Comparison of ENCODE assay signal across 12 cellular contexts in the genomic region with DNA sequence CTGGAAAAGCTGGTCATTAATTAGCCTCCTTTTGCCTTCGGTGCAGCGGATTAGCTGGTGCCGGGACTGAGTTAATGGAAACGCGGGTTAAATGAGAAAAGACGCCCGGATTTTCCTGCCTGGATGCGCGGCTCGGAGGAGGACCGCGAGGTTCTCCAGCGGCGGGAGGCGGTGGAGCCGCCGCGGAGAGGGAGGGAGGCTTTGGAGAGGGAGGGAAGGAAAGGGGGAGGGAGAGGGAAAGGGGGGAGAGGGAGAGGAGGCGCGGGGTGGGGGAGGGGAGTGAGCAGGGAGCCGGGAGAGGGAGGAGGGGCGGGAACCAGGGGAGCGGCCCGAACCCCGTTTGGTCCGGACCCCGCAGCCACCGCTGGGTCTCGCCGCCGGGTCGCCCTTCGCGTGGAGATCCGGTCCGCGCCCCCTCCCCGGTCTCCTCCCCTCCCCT.
A peak's percentile ranks its signal among the peaks of the same experiment; 100 is the strongest.
DNase-seq lines count a peak whose midpoint lies in the region; ATAC-seq, FAIRE-seq and TF ChIP-seq lines count a peak whose summit lies in the region.
"Had no signal": no experiment of that assay in that cellular context is flagged by ENCODE, and none has a peak within 500 bp of the region (broad histone marks: within the 10 kb centered on the region; RNA-seq: fewer than 3 reads in every experiment).

No MANE protein-coding gene starts in this region.

- TF ChIP-seq CTCF in HepG2 (CRISPR knock-in tag; IDR thresholded peaks at IDR 0.05) = no peak
- TF ChIP-seq CTCF in right lobe of liver (IDR thresholded peaks at IDR 0.05) = no peak
- TF ChIP-seq CTCF in type B pancreatic cell (conservative IDR thresholded peaks at IDR 0.05) = no peak

- H2AFZ ChIP-seq in HepG2 (ENCODE audit: low read length) = no peak overlapping the region

- no peak overlapping the region for H3K4me2 ChIP-seq in HepG2 (ENCODE audit: low read depth, low read length)

- no peaks in the 10 kb centered on the region for H3K36me3 Mint-ChIP-seq in central memory CD8-positive, alpha-beta T cell (ENCODE audit: insufficient read depth)
- H3K36me3 Mint-ChIP-seq in type B pancreatic cell = no peaks in the 10 kb centered on the region

- POLR2A ChIA-PET in HepG2 (lab: Yijun Ruan, JAX) = no interaction called here

- ATAC-seq in HepG2 (no peak), right lobe of liver (no peak), HG03039 (IDR thresholded peaks at IDR 0.05; ENCODE audit: unreplicated experiment) (no peak)
- ATAC-seq in central memory CD8-positive, alpha-beta T cell (replicated peaks; ENCODE audit: extremely low read depth, poor library complexity, severe bottlenecking) = no peak
- ATAC-seq: lower lobe of right lung had no signal

- no peak overlapping the region for H3K9ac ChIP-seq in HepG2 (ENCODE audit: insufficient read depth, low read depth, low read length)

- no peaks in the 10 kb centered on the region for H3K9me3 Mint-ChIP-seq in central memory CD8-positive, alpha-beta T cell
- H3K9me3 Mint-ChIP-seq in type B pancreatic cell = no peaks in the 10 kb centered on the region

- peak overlapping the region; percentile 40 for H3K4me3 Mint-ChIP-seq in central memory CD8-positive, alpha-beta T cell
- H3K4me3 Mint-ChIP-seq in type B pancreatic cell = peak overlapping the region; percentile 82

- FAIRE-seq in HepG2 (lab: Jason Lieb, UNC) = no peak

- H3K27ac ChIP-seq in HepG2 (ENCODE audit: extremely low read length, insufficient read depth, low read length) (no peak overlapping the region), right lobe of liver (no peak overlapping the region)
- H3K27ac ChIP-seq: adrenal gland, lower lobe of right lung had no signal

- H3K4me1 ChIP-seq in HepG2 (ENCODE audit: insufficient read depth, low read length) = peaks cover 10% of the 10 kb centered on the region
- H3K4me1 ChIP-seq in right lobe of liver = no peaks in the 10 kb centered on the region
- H3K4me1 ChIP-seq: lower lobe of right lung had no signal

- H3K36me3 ChIP-seq in HepG2 (replicated peaks in 1 of 2; ENCODE audit: control insufficient read depth in 1 of 2, insufficient read depth in 2 of 2, low read length in 2 of 2) = no peaks in the 10 kb centered on the region; a peak in 1 of 5 replicates
- H3K36me3 ChIP-seq in right lobe of liver = no peaks in the 10 kb centered on the region
- H3K36me3 ChIP-seq: adrenal gland, lower lobe of right lung had no signal

- DNase-seq in HepG2 (ENCODE audit: low spot score) = no peak
- DNase-seq in right lobe of liver = no peak
- no peak for DNase-seq in central memory CD8-positive, alpha-beta T cell (ENCODE audit: low spot score in 2 of 2)
- DNase-seq in mesenteric fat pad (ENCODE audit: low spot score) = peak; percentile 76
- no peak for DNase-seq in type B pancreatic cell (ENCODE audit: extremely low spot score, unreplicated experiment)
- DNase-seq in stimulated activated CD4-positive, alpha-beta T cell treated with anti-CD3 and anti-CD28 coated beads, Interleukin-4, amount 100 ng/mL, for 24 hours = no peak
- DNase-seq in ureter (ENCODE audit: low spot score) = no peak
- DNase-seq: effector CD8-positive, alpha-beta T cell; lower lobe of right lung had no signal

- peaks cover 5% of the 10 kb centered on the region; the same call in 1 of the 2 replicates for H4K20me1 ChIP-seq in HepG2 (ENCODE audit: insufficient read depth, low read length)

- TF ChIP-seq EP300 in HepG2 (IDR thresholded peaks at IDR 0.05; ENCODE audit: low read depth in 2 of 2, low read length in 2 of 2) (no peak), HepG2 (CRISPR knock-in tag; IDR thresholded peaks at IDR 0.05; ENCODE audit: borderline replicate concordance) (no peak)

- peaks cover 2 to 38% of the 10 kb centered on the region in 2 experiments; a peak in 3 of 5 replicates for H3K27me3 ChIP-seq in HepG2 (ENCODE audit: control insufficient read depth in 1 of 2, insufficient read depth in 2 of 2, low read length in 2 of 2)
- H3K27me3 ChIP-seq in right lobe of liver = peaks cover 9 to 35% of the 10 kb centered on the region in 2 donors

- TF ChIP-seq RAD21 in HepG2 (CRISPR knock-in tag; IDR thresholded peaks at IDR 0.05) = no peak

- no peak overlapping the region for H3K4me3 ChIP-seq in HepG2 (replicated peaks in 1 of 3; ENCODE audit: insufficient read depth in 1 of 3, low read depth in 2 of 3, low read length in 3 of 3)
- H3K4me3 ChIP-seq in right lobe of liver = no peak overlapping the region
- H3K4me3 ChIP-seq: adrenal gland, lower lobe of right lung had no signal

- H3K27ac Mint-ChIP-seq in central memory CD8-positive, alpha-beta T cell (ENCODE audit: low read depth) = no peak overlapping the region
- H3K27ac Mint-ChIP-seq in type B pancreatic cell = no peak overlapping the region
- H3K27ac Mint-ChIP-seq: CD14-positive monocyte had no signal

- H3K27me3 Mint-ChIP-seq in central memory CD8-positive, alpha-beta T cell = peaks cover 79% of the 10 kb centered on the region
- H3K27me3 Mint-ChIP-seq in type B pancreatic cell = peaks cover 82% of the 10 kb centered on the region

- in situ Hi-C loops in HepG2 (cut with HindIII; ENCODE audit: extremely low pct_ligation_motif_present, low pct_unique_long_range_greater_than_20kb) = no loop called here

- WGBS in HepG2 (ENCODE audit: low lambda C conversion rate) = 58% methylated on average over 38 of the region's 38 CpGs
- 1% methylated on average over 23 of the region's 38 CpGs for WGBS in right lobe of liver (ENCODE audit: insufficient coverage, low coverage, low lambda C conversion rate, missing lambda C conversion rate)

- H3K9me3 ChIP-seq in HepG2 (ENCODE audit: low read length) (no peaks in the 10 kb centered on the region), right lobe of liver (no peaks in the 10 kb centered on the region)
- H3K9me3 ChIP-seq: adrenal gland, lower lobe of right lung had no signal

- CTCF ChIA-PET in HepG2 (lab: Yijun Ruan, JAX; ENCODE audit: low intra/inter-chr PET ratio, low total read pairs) = no interaction called here

- intact Hi-C loops in HepG2 (cut with micrococcal nuclease; ENCODE audit: unreplicated experiment) (no loop called here), right lobe of liver (cut with DNase I) (no loop called here)

- peaks cover 11% of the 10 kb centered on the region for H3K4me1 Mint-ChIP-seq in central memory CD8-positive, alpha-beta T cell
- H3K4me1 Mint-ChIP-seq in type B pancreatic cell (ENCODE audit: unreplicated experiment) = peaks cover 11% of the 10 kb centered on the region
- H3K4me1 Mint-ChIP-seq: CD14-positive monocyte had no signal

- H3K79me2 ChIP-seq in HepG2 (ENCODE audit: insufficient read depth, low read length) = no peaks in the 10 kb centered on the region

- no TSS peak for BruUV-seq in HepG2 (replicated peaks; lab: Mats Ljungman, UMichigan)

- TF ChIP-seq POLR2A in HepG2 (IDR thresholded peaks at IDR 0.05; ENCODE audit: insufficient read depth in 1 of 2, low read depth in 2 of 2, low read length in 2 of 2) = no peak
- no peak for TF ChIP-seq POLR2A in right lobe of liver (IDR thresholded peaks at IDR 0.05)

TF ChIP-seq in HepG2, 621 proteins besides CTCF, POLR2A, EP300 and RAD21:
- TF ChIP-seq PCBP2 (optimal IDR thresholded peaks at IDR 0.05; ENCODE audit: low read depth, low read length, poor library complexity, severe bottlenecking) = no peak
- peak; percentile 40 for TF ChIP-seq HNRNPK (IDR thresholded peaks at IDR 0.05; ENCODE audit: low read depth, low read length, poor library complexity, severe bottlenecking)
- TF ChIP-seq HNF4A (CRISPR knock-in tag; IDR thresholded peaks at IDR 0.05) = no peak
- TF ChIP-seq TCF12 (IDR thresholded peaks at IDR 0.05) = no peak
- TF ChIP-seq TCF12 (CRISPR knock-in tag; IDR thresholded peaks at IDR 0.05) = no peak
